Comparison of ENCODE assay signal across 8 cellular contexts in the genomic region with DNA sequence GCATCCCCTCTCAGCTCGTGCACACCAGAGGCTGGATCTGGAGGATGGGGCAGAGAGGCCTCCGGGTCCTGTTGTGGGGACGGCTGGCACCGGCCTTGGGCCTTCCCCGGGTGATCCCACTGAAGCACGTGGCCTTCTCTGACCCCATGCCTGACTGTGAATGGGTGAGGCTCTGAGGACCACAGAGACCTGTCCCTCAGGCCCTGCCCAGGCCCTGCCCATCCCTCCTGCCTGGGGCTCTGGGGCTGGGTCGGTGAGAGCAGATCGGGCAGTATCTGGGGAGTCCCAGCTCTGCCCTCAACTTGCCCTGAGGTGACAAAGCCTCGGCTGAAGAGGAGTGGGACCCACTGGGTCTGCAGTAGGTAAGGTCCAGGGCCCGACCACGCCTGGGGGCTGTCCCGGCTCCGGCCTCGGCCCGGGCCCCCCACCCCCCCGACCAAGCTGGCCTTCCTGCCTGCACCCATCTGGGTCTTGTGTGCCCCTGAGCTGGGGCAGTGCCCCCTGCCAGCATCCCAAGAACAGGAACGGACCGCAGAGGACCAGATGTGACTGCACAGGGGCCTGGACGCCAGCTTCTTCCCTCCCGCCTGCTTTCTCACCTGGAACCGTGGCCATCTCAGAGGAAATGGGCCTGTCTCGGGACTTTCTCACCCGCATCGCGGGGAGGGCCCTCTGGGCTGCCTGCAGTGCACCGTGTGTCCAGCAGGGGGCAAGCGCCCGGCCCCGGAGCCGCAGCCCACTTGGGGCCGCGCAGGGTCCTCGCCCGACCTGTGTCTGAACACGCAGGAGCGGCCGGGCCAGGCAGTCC.
DNase-seq lines count a peak whose midpoint lies in the region; ATAC-seq and TF ChIP-seq lines count a peak whose summit lies in the region.
"Not testable (repeated sequence)": the region's sequence is repeated elsewhere in the genome, so short reads cannot be mapped to it uniquely, and the experiment has no call there.

No MANE protein-coding gene starts in this region.

- H3K27me3 Mint-ChIP-seq in glutamatergic neuron (ENCODE audit: unreplicated experiment); type B pancreatic cell: not testable (repeated sequence)
- peaks cover 0 to 23% (median 17%) of the 10 kb centered on the region in 5 donors for H3K27me3 Mint-ChIP-seq in naive thymus-derived CD4-positive, alpha-beta T cell

- H3K4me2 ChIP-seq in DOHH2 (ENCODE audit: low read length), result not testable (repeated sequence)

- not testable (repeated sequence) for H3K27ac Mint-ChIP-seq in glutamatergic neuron (ENCODE audit: unreplicated experiment); naive thymus-derived CD4-positive, alpha-beta T cell; type B pancreatic cell

- intact Hi-C loops in naive thymus-derived CD4-positive, alpha-beta T cell (cut with micrococcal nuclease), result not testable (repeated sequence)

- CTCF ChIA-PET in naive thymus-derived CD4-positive, alpha-beta T cell (lab: Charles Lee), result not testable (repeated sequence)

- peak; percentile 33 for TF ChIP-seq CTCF in DOHH2 (IDR thresholded peaks at IDR 0.05; ENCODE audit: low read depth, low read length, poor library complexity, severe bottlenecking)
- TF ChIP-seq CTCF in Peyer's patch (IDR thresholded peaks at IDR 0.05), result peak in 5 of 6 experiments; percentile 4 to 40 (median 27)
- TF ChIP-seq CTCF in astrocyte of the spinal cord (IDR thresholded peaks at IDR 0.05; ENCODE audit: low read depth, low read length), result peak; percentile 20
- TF ChIP-seq CTCF in glutamatergic neuron (IDR thresholded peaks at IDR 0.05; ENCODE audit: partially characterized antibody, unreplicated experiment), result peak; percentile 81
- peak; percentile 81 for TF ChIP-seq CTCF in type B pancreatic cell (conservative IDR thresholded peaks at IDR 0.05)

- not testable (repeated sequence) for H3F3A ChIP-seq in DOHH2 (ENCODE audit: control insufficient read depth, insufficient read depth)

- not testable (repeated sequence) for H3K4me1 ChIP-seq in DOHH2 (ENCODE audit: control insufficient read depth, low read length); Peyer's patch; naive thymus-derived CD4-positive, alpha-beta T cell (ENCODE audit: control insufficient read depth in 2 of 2, insufficient read depth in 2 of 2, low read length in 2 of 2)

- not testable (repeated sequence) for TF ChIP-seq POLR2A in Peyer's patch (IDR thresholded peaks at IDR 0.05)

- in situ Hi-C loops in astrocyte of the spinal cord (cut with HindIII; ENCODE audit: low sequenced_read_pairs), result not testable (repeated sequence)

- POLR2A ChIA-PET in naive thymus-derived CD4-positive, alpha-beta T cell (lab: Charles Lee), result not testable (repeated sequence)

- not testable (repeated sequence) for DNase-seq in Peyer's patch; astrocyte of the spinal cord (ENCODE audit: low read depth, low spot score); glutamatergic neuron; naive thymus-derived CD4-positive, alpha-beta T cell; type B pancreatic cell (ENCODE audit: extremely low spot score, unreplicated experiment)

- not testable (repeated sequence) for H3K36me3 ChIP-seq in DOHH2 (ENCODE audit: control insufficient read depth, low read length); Peyer's patch; naive thymus-derived CD4-positive, alpha-beta T cell (ENCODE audit: control insufficient read depth in 2 of 3, insufficient read depth in 3 of 3, low read length in 3 of 3)

- H3K27ac ChIP-seq in DOHH2 (ENCODE audit: low read depth, low read length); Peyer's patch; naive thymus-derived CD4-positive, alpha-beta T cell (ENCODE audit: low read depth, low read length): not testable (repeated sequence)

- H3K27me3 ChIP-seq in DOHH2 (ENCODE audit: control insufficient read depth, low read length); Peyer's patch; naive thymus-derived CD4-positive, alpha-beta T cell (ENCODE audit: control insufficient read depth in 2 of 2, insufficient read depth in 2 of 2, low read length in 2 of 2): not testable (repeated sequence)

- H3K4me1 Mint-ChIP-seq in glutamatergic neuron (ENCODE audit: low read depth, unreplicated experiment); naive thymus-derived CD4-positive, alpha-beta T cell; type B pancreatic cell (ENCODE audit: unreplicated experiment): not testable (repeated sequence)

- H3K9me3 Mint-ChIP-seq in glutamatergic neuron (ENCODE audit: unreplicated experiment); naive thymus-derived CD4-positive, alpha-beta T cell; type B pancreatic cell: not testable (repeated sequence)

- not testable (repeated sequence) for H3K36me3 Mint-ChIP-seq in glutamatergic neuron (ENCODE audit: unreplicated experiment); naive thymus-derived CD4-positive, alpha-beta T cell; type B pancreatic cell

- H3K9me2 ChIP-seq in DOHH2 (replicated peaks; ENCODE audit: control insufficient read depth, low read length), result not testable (repeated sequence)

- not testable (repeated sequence) for H3K4me3 ChIP-seq in DOHH2 (ENCODE audit: low read length); astrocyte of the spinal cord (ENCODE audit: low read depth, low read length); naive thymus-derived CD4-positive, alpha-beta T cell (ENCODE audit: low read length)
- H3K4me3 ChIP-seq in Peyer's patch, result peak overlapping the region in 1 of 4 donors; percentile 22

- ATAC-seq in GM21360 (IDR thresholded peaks at IDR 0.05; ENCODE audit: unreplicated experiment) (peak; percentile 95), HG03354 (IDR thresholded peaks at IDR 0.05; ENCODE audit: poor library complexity, severe bottlenecking, unreplicated experiment) (peak; percentile 80)
- ATAC-seq in naive thymus-derived CD4-positive, alpha-beta T cell, result peak; percentile 75

- H3K9me3 ChIP-seq in DOHH2 (ENCODE audit: control insufficient read depth, insufficient read depth, low read length); Peyer's patch; naive thymus-derived CD4-positive, alpha-beta T cell (ENCODE audit: control insufficient read depth in 2 of 3, low read length in 3 of 3): not testable (repeated sequence)

- not testable (repeated sequence) for H3K79me2 ChIP-seq in DOHH2 (ENCODE audit: control insufficient read depth, low read length)

- not testable (repeated sequence) for H4K20me1 ChIP-seq in DOHH2 (ENCODE audit: control insufficient read depth, insufficient read depth, low read depth, low read length)

- not testable (repeated sequence) for H3K4me3 Mint-ChIP-seq in glutamatergic neuron (ENCODE audit: unreplicated experiment); naive thymus-derived CD4-positive, alpha-beta T cell; type B pancreatic cell

Comparison
In these comparisons a context has a peak if more than half of its experiments do, and no peak if none do; other contexts are left out.
1. CTCF ChIP-seq: peak in every context shown above with its lines; median percentile 81 in glutamatergic neuron; 81 in type B pancreatic cell; 33 in DOHH2; 27 in Peyer's patch; 20 in astrocyte of the spinal cord.